ENCODE assay signal across 11 cellular contexts in genomic region chr6:111585241-111585968, GRCh38. TPM values are rescaled to one million over a fixed set of nuclear protein-coding genes. Genes with fewer than 3 reads are reported as not detected.
DNase-seq lines count a peak whose midpoint lies in the region; ATAC-seq and TF ChIP-seq lines count a peak whose summit lies in the region.
"Had no signal": no experiment of that assay in that cellular context is flagged by ENCODE, and none has a peak within 500 bp of the region (broad histone marks: within the 10 kb centered on the region; RNA-seq: fewer than 3 reads in every experiment).

No MANE protein-coding gene starts in this region.

- H3K27me3 ChIP-seq in body of pancreas (no peaks in the 10 kb centered on the region), gastrocnemius medialis (no peaks in the 10 kb centered on the region)

- ATAC-seq in body of pancreas (peak; percentile 52), left ventricle myocardium superior (peak; percentile 76), gastrocnemius medialis (peak; percentile 84 to 89), GM21723 (IDR thresholded peaks at IDR 0.05; ENCODE audit: unreplicated experiment) (no peak), HG03439 (IDR thresholded peaks at IDR 0.05; ENCODE audit: unreplicated experiment) (no peak), GM19395 (IDR thresholded peaks at IDR 0.05; ENCODE audit: unreplicated experiment) (no peak)
- ATAC-seq: T-cell had no signal

- intact Hi-C loops in body of pancreas (cut with DNase I): no loop called here
- intact Hi-C loops in left ventricle myocardium superior (cut with micrococcal nuclease): no loop called here
- intact Hi-C loops in gastrocnemius medialis (cut with DNase I; ENCODE audit: low total_unique reads): no loop called here

- DNase-seq in HCEC 1CT: peak; percentile 78
- DNase-seq in body of pancreas: no peak
- no peak for DNase-seq in left ventricle myocardium superior
- DNase-seq in gastrocnemius medialis: peak; percentile 53 to 59
- no peak for DNase-seq in T-helper 2 cell treated with Interferon-gamma antibody and Interleukin-4, amounts not matched to agents 5 μg/mL and 100 μg/mL, for 36 hours (ENCODE audit: low spot score)
- DNase-seq: CD4-positive, alpha-beta memory T cell; KG1; T-cell had no signal

- no peak overlapping the region for H3K4me3 Mint-ChIP-seq in T-helper 2 cell treated with Interferon-gamma antibody and Interleukin-4, amounts not matched to agents 5 μg/mL and 100 μg/mL, for 36 hours
- H3K4me3 Mint-ChIP-seq: CD4-positive, alpha-beta memory T cell; T-cell had no signal

- peak overlapping the region in 2 of 4 donors; percentile 62 to 71 for H3K27ac ChIP-seq in body of pancreas
- H3K27ac ChIP-seq in gastrocnemius medialis: peak overlapping the region; percentile 66 to 83 (median 68)

- H3K27ac Mint-ChIP-seq in T-helper 2 cell treated with Interferon-gamma antibody and Interleukin-4, amounts not matched to agents 5 μg/mL and 100 μg/mL, for 36 hours: no peak overlapping the region
- H3K27ac Mint-ChIP-seq: T-cell had no signal

- TF ChIP-seq CTCF in body of pancreas (IDR thresholded peaks at IDR 0.05) (no peak), gastrocnemius medialis (IDR thresholded peaks at IDR 0.05 in 4 of 5, conservative IDR thresholded peaks at IDR 0.05 in 1 of 5) (no peak)

- TF ChIP-seq POLR2A in body of pancreas (IDR thresholded peaks at IDR 0.05) (no peak), gastrocnemius medialis (IDR thresholded peaks at IDR 0.05) (no peak)

- H3K9me3 ChIP-seq in body of pancreas: no peaks in the 10 kb centered on the region
- H3K9me3 ChIP-seq in gastrocnemius medialis: no peaks in the 10 kb centered on the region

- WGBS in body of pancreas, 2 donors: 49 to 54% methylated on average over 5 of the region's 5 CpGs

- peaks cover 20% of the 10 kb centered on the region for H3K36me3 Mint-ChIP-seq in T-helper 2 cell treated with Interferon-gamma antibody and Interleukin-4, amounts not matched to agents 5 μg/mL and 100 μg/mL, for 36 hours (ENCODE audit: low read depth)

- H3K9me3 Mint-ChIP-seq in T-helper 2 cell treated with Interferon-gamma antibody and Interleukin-4, amounts not matched to agents 5 μg/mL and 100 μg/mL, for 36 hours: no peaks in the 10 kb centered on the region
- H3K9me3 Mint-ChIP-seq: CD4-positive, alpha-beta memory T cell; T-cell had no signal

- no peaks in the 10 kb centered on the region for H3K27me3 Mint-ChIP-seq in T-helper 2 cell treated with Interferon-gamma antibody and Interleukin-4, amounts not matched to agents 5 μg/mL and 100 μg/mL, for 36 hours (ENCODE audit: low read depth)
- H3K27me3 Mint-ChIP-seq: CD4-positive, alpha-beta memory T cell; T-cell had no signal

- H3K36me3 ChIP-seq in body of pancreas (replicated peaks in 1 of 2; ENCODE audit: insufficient read depth in 1 of 2, low read depth in 2 of 2) (no peaks in the 10 kb centered on the region), gastrocnemius medialis (no peaks in the 10 kb centered on the region)

- in situ Hi-C loops in gastrocnemius medialis (cut with MboI; ENCODE audit: low sequenced_read_pairs in 4 of 4): no loop called here

- H3K4me1 ChIP-seq in body of pancreas (peaks cover 50% of the 10 kb centered on the region), gastrocnemius medialis (peaks cover 49 to 54% of the 10 kb centered on the region in 2 donors)

- H3K4me3 ChIP-seq in body of pancreas (no peak overlapping the region), gastrocnemius medialis (no peak overlapping the region)

- peaks cover 28% of the 10 kb centered on the region for H3K4me1 Mint-ChIP-seq in T-helper 2 cell treated with Interferon-gamma antibody and Interleukin-4, amounts not matched to agents 5 μg/mL and 100 μg/mL, for 36 hours (ENCODE audit: low read depth)

RNA-seq across cellular contexts. Expression of gene TRAF3IP2, which starts 20.3 kb away (rescaled TPM):
- total RNA-seq in body of pancreas (10 to 100 TPM; 15.8 to 29.0 TPM), left ventricle myocardium superior (9.7 TPM), gastrocnemius medialis (10 to 100 TPM; 11.0 to 31.1 (median 17.3) TPM)

Comparison
In these comparisons a context has a peak if more than half of its experiments do, and no peak if none do; other contexts are left out.
1. DNase-seq: peak in HCEC 1CT (single experiment) and gastrocnemius medialis (2 of 2); none in body of pancreas (0 of 4), left ventricle myocardium superior (single experiment) and T-helper 2 cell treated with Interferon-gamma antibody and Interleukin-4, amounts not matched to agents 5 μg/mL and 100 μg/mL, for 36 hours (single experiment).
2. ATAC-seq: peak in body of pancreas (single experiment), left ventricle myocardium superior (single experiment) and gastrocnemius medialis (2 of 2); none in GM21723 (single experiment), HG03439 (single experiment) and GM19395 (single experiment).